Comparison of ENCODE assay signal across 9 cellular contexts in the genomic region with DNA sequence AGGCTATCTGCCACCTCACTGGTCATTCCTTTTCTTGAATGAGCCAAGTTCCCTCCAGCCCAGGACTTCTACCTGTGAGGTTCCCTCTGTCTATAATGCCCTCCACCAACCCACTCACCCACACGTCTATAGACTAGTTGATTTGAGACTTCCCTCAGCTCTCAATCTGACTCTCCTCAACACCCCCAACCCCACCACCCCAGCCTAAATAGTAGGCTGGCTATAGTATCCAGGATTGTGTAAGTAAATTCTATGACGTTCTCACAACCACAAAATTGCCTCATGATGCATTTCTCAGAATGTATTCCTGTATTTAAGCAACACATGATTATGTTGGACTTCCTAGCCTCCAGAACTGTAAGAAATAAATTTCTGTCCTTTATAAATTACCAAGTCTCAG. TPM values are rescaled to one million over a fixed set of nuclear protein-coding genes. Genes with fewer than 3 reads are reported as not detected.
DNase-seq lines count a peak whose midpoint lies in the region; ATAC-seq and TF ChIP-seq lines count a peak whose summit lies in the region.
"Had no signal": no experiment of that assay in that cellular context is flagged by ENCODE, and none has a peak within 500 bp of the region (broad histone marks: within the 10 kb centered on the region; RNA-seq: fewer than 3 reads in every experiment).

No MANE protein-coding gene starts in this region.

- ATAC-seq in lower lobe of right lung (no peak), upper lobe of left lung (ENCODE audit: low FRiP score in 2 of 2) (no peak), HG03521 (IDR thresholded peaks at IDR 0.05; ENCODE audit: unreplicated experiment) (no peak)

- H3K4me3 Mint-ChIP-seq in activated naive CD4-positive, alpha-beta T cell treated with anti-CD3 and anti-CD28 coated beads, Interleukin-2, amount 50 U/mL, for 24 hours = peak overlapping the region; percentile 94

- H3K36me3 ChIP-seq in adipocyte (ENCODE audit: control insufficient read depth, insufficient read depth, low read length, severe bottlenecking) (no peaks in the 10 kb centered on the region), lower lobe of right lung (no peaks in the 10 kb centered on the region), upper lobe of left lung (peaks cover 0 to 9% (median 0%) of the 10 kb centered on the region in 4 donors)

- H3K36me3 Mint-ChIP-seq in activated naive CD4-positive, alpha-beta T cell treated with anti-CD3 and anti-CD28 coated beads, Interleukin-2, amount 50 U/mL, for 24 hours = peaks cover 3% of the 10 kb centered on the region

- no peak for TF ChIP-seq CTCF in lower lobe of right lung (IDR thresholded peaks at IDR 0.05)
- no peak for TF ChIP-seq CTCF in upper lobe of left lung (IDR thresholded peaks at IDR 0.05)

- TF ChIP-seq EP300 in upper lobe of left lung (IDR thresholded peaks at IDR 0.05) = peak in 2 of 4 donors; percentile 20 to 68

- H3K4me1 Mint-ChIP-seq in activated naive CD4-positive, alpha-beta T cell treated with anti-CD3 and anti-CD28 coated beads, Interleukin-2, amount 50 U/mL, for 24 hours = peaks cover 64% of the 10 kb centered on the region

- H3K9ac ChIP-seq in adipocyte (ENCODE audit: low read length) = no peak overlapping the region

- peak overlapping the region; percentile 94 for H3K4me3 ChIP-seq in adipocyte (ENCODE audit: low read length)
- peak overlapping the region; percentile 77 for H3K4me3 ChIP-seq in lower lobe of right lung
- peak overlapping the region in 3 of 4 donors; percentile 67 to 84 (median 73) for H3K4me3 ChIP-seq in upper lobe of left lung

- intact Hi-C loops in lower lobe of right lung (cut with DNase I) = no loop called here

- WGBS in upper lobe of left lung, 2 donors = 53 to 57% methylated on average over 2 of the region's 2 CpGs

- H3K4me1 ChIP-seq in adipocyte (ENCODE audit: control insufficient read depth, insufficient read depth, low read length) = peaks cover 46% of the 10 kb centered on the region
- H3K4me1 ChIP-seq in lower lobe of right lung = peaks cover 60% of the 10 kb centered on the region
- H3K4me1 ChIP-seq in upper lobe of left lung = peaks cover 29 to 52% (median 42%) of the 10 kb centered on the region in 4 donors

- TF ChIP-seq POLR2A in upper lobe of left lung (IDR thresholded peaks at IDR 0.05) = peak in 2 of 4 donors; percentile 24 to 60

- peak overlapping the region; percentile 98 for H3K27ac ChIP-seq in lower lobe of right lung
- H3K27ac ChIP-seq in upper lobe of left lung = peak overlapping the region; percentile 47 to 100 (median 97)

- H3K9me3 ChIP-seq in adipocyte (ENCODE audit: control insufficient read depth, low read length) (no peaks in the 10 kb centered on the region), lower lobe of right lung (no peaks in the 10 kb centered on the region), upper lobe of left lung (no peaks in the 10 kb centered on the region)

- H3K27me3 ChIP-seq in adipocyte (replicated peaks; ENCODE audit: control insufficient read depth, insufficient read depth, low read length) (no peaks in the 10 kb centered on the region), lower lobe of right lung (ENCODE audit: low read depth) (no peaks in the 10 kb centered on the region), upper lobe of left lung (no peaks in the 10 kb centered on the region)

- no peaks in the 10 kb centered on the region for H3K9me3 Mint-ChIP-seq in activated naive CD4-positive, alpha-beta T cell treated with anti-CD3 and anti-CD28 coated beads, Interleukin-2, amount 50 U/mL, for 24 hours

- DNase-seq in activated naive CD4-positive, alpha-beta T cell treated with Interleukin-2 at 50 U/mL for 16 hours = no peak
- peak; percentile 45 for DNase-seq in adipocyte (ENCODE audit: low read depth)
- no peak for DNase-seq in lower lobe of right lung
- no peak for DNase-seq in upper lobe of left lung
- DNase-seq in AG08396 (ENCODE audit: low spot score) = no peak
- no peak for DNase-seq in mesenteric fat pad (ENCODE audit: low spot score)
- DNase-seq: effector CD8-positive, alpha-beta T cell had no signal

- H3K27me3 Mint-ChIP-seq in activated naive CD4-positive, alpha-beta T cell treated with anti-CD3 and anti-CD28 coated beads, Interleukin-2, amount 50 U/mL, for 24 hours = no peaks in the 10 kb centered on the region

- H3K27ac Mint-ChIP-seq in activated naive CD4-positive, alpha-beta T cell treated with anti-CD3 and anti-CD28 coated beads, Interleukin-2, amount 50 U/mL, for 24 hours = no peak overlapping the region

RNA-seq across cellular contexts. Expression of gene PLSCR1, which starts 2.2 kb away (rescaled TPM):
- total RNA-seq in lower lobe of right lung (194 TPM), upper lobe of left lung (100 to 1,000 TPM in 3 of 6 donors, 10 to 100 TPM in 3; 77.4 to 173 (median 97.0) TPM), mesenteric fat pad (187 TPM)
